Comparison of ENCODE assay signal across 28 cellular contexts in the genomic region with DNA sequence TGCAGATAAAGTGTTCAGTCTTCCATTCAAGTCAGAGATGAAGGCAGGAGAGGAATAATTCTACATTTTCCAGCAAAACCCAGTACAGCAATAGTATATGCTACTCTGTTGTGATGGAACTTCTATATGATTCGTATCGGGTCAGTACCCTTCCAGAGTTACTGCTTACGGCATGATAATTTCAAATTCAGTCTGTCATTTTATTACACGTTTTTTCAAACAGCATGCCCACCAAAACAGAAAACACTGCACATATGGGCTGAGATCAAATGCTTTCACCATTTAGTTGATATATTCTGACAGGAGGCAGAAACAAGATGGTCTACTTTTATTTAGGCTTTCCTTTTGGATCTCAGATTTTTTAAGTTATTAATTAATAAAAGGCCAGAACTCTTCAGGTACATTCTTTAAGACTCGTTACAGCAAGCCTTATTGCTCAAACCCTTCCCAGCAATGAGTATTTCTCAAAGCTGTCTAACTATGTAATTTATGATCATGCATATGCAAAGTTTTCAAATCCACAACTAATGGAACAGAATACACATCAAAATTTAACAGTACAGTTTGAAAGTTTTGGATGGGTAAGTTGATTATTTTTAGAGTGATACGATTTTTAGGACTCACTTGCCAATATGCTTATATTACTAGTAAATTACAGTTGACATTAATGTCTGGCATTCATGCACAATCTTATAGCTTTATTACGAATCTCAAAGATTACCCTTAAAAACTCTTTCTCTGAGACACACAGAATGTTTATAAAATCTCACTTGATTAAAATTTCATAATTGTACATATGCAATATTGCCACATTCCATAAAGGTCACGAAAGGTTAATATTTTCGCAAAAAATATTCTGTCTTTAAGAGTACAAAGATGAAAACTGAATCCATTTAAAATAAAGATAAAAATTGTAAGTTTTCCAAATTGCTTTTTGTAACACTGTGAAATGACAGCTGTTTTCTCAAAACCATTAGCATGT.
A peak's percentile ranks its signal among the peaks of the same experiment; 100 is the strongest.
DNase-seq lines count a peak whose midpoint lies in the region; ATAC-seq and TF ChIP-seq lines count a peak whose summit lies in the region.
"Had no signal": no experiment of that assay in that cellular context is flagged by ENCODE, and none has a peak within 500 bp of the region (broad histone marks: within the 10 kb centered on the region; RNA-seq: fewer than 3 reads in every experiment).

No MANE protein-coding gene starts in this region.

- H3K4me1 Mint-ChIP-seq in chondrocyte (ENCODE audit: low read depth), result peaks cover 45% of the 10 kb centered on the region

- intact Hi-C loops in left ventricle myocardium inferior (cut with micrococcal nuclease) (no loop called here), Right ventricle myocardium inferior (cut with DNase I) (loop anchor here (1.0 to 5.0 kb wide), 2 partner anchors 31 to 61 kb away; no protein-coding TSS in a partner anchor), lower leg skin (cut with DNase I; ENCODE audit: low total_unique reads) (no loop called here)

- H3K4me3 Mint-ChIP-seq in chondrocyte (ENCODE audit: unreplicated experiment), result peak overlapping the region; percentile 31
- H3K4me3 Mint-ChIP-seq: activated CD8-positive, alpha-beta T cell treated with anti-CD3 and anti-CD28 coated beads, Interleukin-2, amount 10 ng/mL, durations not matched to agents 7 days and 5 days; CD4-positive, alpha-beta memory T cell; stimulated activated naive CD8-positive, alpha-beta T cell treated with anti-CD3 and anti-CD28 coated beads, Interleukin-15, Interleukin-2, amounts not matched to agents 100 ng/mL and 50 ng/mL, for 24 hours had no signal

- H3K36me3 Mint-ChIP-seq in chondrocyte (ENCODE audit: low read depth), result no peaks in the 10 kb centered on the region
- H3K36me3 Mint-ChIP-seq: CD4-positive, alpha-beta memory T cell had no signal

- TF ChIP-seq POLR2A in lower leg skin (IDR thresholded peaks at IDR 0.05), result no peak

- no peak overlapping the region for H3K27ac Mint-ChIP-seq in chondrocyte (ENCODE audit: unreplicated experiment)
- H3K27ac Mint-ChIP-seq: activated CD8-positive, alpha-beta T cell treated with anti-CD3 and anti-CD28 coated beads, Interleukin-2, amount 10 ng/mL, durations not matched to agents 7 days and 5 days; activated T-helper 2 cell treated with anti-CD3 and anti-CD28 coated beads, Interferon-gamma antibody, Interleukin-2, Interleukin-4, amounts not matched to agents 10 μg/mL and 5 μg/mL and 100 μg/mL, durations not matched to agents 14 hours and 24 hours and 36 hours; CD4-positive, alpha-beta memory T cell; stimulated activated naive CD8-positive, alpha-beta T cell treated with anti-CD3 and anti-CD28 coated beads, Interleukin-15, Interleukin-2, amounts not matched to agents 100 ng/mL and 50 ng/mL, for 24 hours had no signal

- ATAC-seq in Right ventricle myocardium inferior (no peak), omental fat pad (ENCODE audit: low FRiP score) (no peak), esophagus mucosa (no peak)
- ATAC-seq: activated CD8-positive, alpha-beta T cell treated with anti-CD3 and anti-CD28 coated beads, Interleukin-2, amount 10 ng/mL, durations not matched to agents 7 days and 5 days had no signal

- H3K4me1 ChIP-seq in left ventricle myocardium inferior (peaks cover 36% of the 10 kb centered on the region), muscle layer of duodenum (ENCODE audit: control insufficient read depth in 1 of 2, insufficient read depth in 2 of 2, low read length in 2 of 2) (no peaks in the 10 kb centered on the region)

- H3K27me3 ChIP-seq in left ventricle myocardium inferior (ENCODE audit: low read depth), result no peaks in the 10 kb centered on the region
- no peaks in the 10 kb centered on the region for H3K27me3 ChIP-seq in muscle layer of duodenum (ENCODE audit: low read depth, low read length)
- H3K27me3 ChIP-seq: hepatocyte had no signal

- H3K4me3 ChIP-seq in left ventricle myocardium inferior (peak overlapping the region; percentile 66), muscle layer of duodenum (ENCODE audit: low read depth in 1 of 2, low read length in 2 of 2) (peak overlapping the region in 1 of 2 donors; percentile 35), lower leg skin (ENCODE audit: low read depth, poor library complexity, severe bottlenecking) (no peak overlapping the region)
- H3K4me3 ChIP-seq: hepatocyte had no signal

- WGBS in lower leg skin, 2 donors, result 67 to 72% methylated on average over 9 of the region's 9 CpGs

- H3K27ac ChIP-seq in left ventricle myocardium inferior (replicated peaks) (peak overlapping the region; percentile 88), muscle layer of duodenum (ENCODE audit: low read length) (peak overlapping the region; percentile 28)
- H3K27ac ChIP-seq: hepatocyte, parathyroid adenoma, WERI-Rb-1 had no signal

- TF ChIP-seq CTCF in left ventricle myocardium inferior (IDR thresholded peaks at IDR 0.05; ENCODE audit: borderline replicate concordance) (no peak), chondrocyte (IDR thresholded peaks at IDR 0.05) (no peak), lower leg skin (IDR thresholded peaks at IDR 0.05) (no peak), omental fat pad (IDR thresholded peaks at IDR 0.05) (no peak)

- no peaks in the 10 kb centered on the region for H3K27me3 Mint-ChIP-seq in chondrocyte (ENCODE audit: low read depth)
- H3K27me3 Mint-ChIP-seq: CD4-positive, alpha-beta memory T cell; stimulated activated naive CD8-positive, alpha-beta T cell treated with anti-CD3 and anti-CD28 coated beads, Interleukin-15, Interleukin-2, amounts not matched to agents 100 ng/mL and 50 ng/mL, for 24 hours had no signal

- no peaks in the 10 kb centered on the region for H3K36me3 ChIP-seq in left ventricle myocardium inferior
- no peaks in the 10 kb centered on the region for H3K36me3 ChIP-seq in muscle layer of duodenum (ENCODE audit: control insufficient read depth in 1 of 2, insufficient read depth in 2 of 2, low read length in 2 of 2)
- H3K36me3 ChIP-seq: thoracic aorta, WERI-Rb-1 had no signal

- DNase-seq in left ventricle myocardium inferior (no peak), Right ventricle myocardium inferior (ENCODE audit: missing footprints) (no peak), chondrocyte (ENCODE audit: low spot score) (no peak), lower leg skin (ENCODE audit: low spot score in 2 of 2) (no peak), omental fat pad (ENCODE audit: low spot score) (no peak)
- DNase-seq: activated CD4-positive, alpha-beta T cell treated with anti-CD3 and anti-CD28 coated beads for 4 hours; activated CD8-positive, alpha-beta T cell treated with anti-CD3 and anti-CD28 coated beads, Interleukin-2, amount 10 ng/mL, durations not matched to agents 7 days and 5 days; activated naive CD4-positive, alpha-beta T cell treated with anti-CD3 and anti-CD28 coated beads, Interleukin-2, amount 50 U/mL, for 16 hours; CD4-positive, alpha-beta memory T cell; cortex of kidney; effector memory CD4-positive, alpha-beta T cell; erythroblast; foreskin melanocyte; H7; NCI-H1048; NCI-H187 treated with DMSO at 0.1 percent for 48 hours; SIG-M5; stimulated activated CD8-positive, alpha-beta memory T cell treated with anti-CD3 and anti-CD28 coated beads, Interleukin-4, amount 100 ng/mL, for 48 hours; SW 1271; T1000; WERI-Rb-1 had no signal

- H3K9me3 ChIP-seq in left ventricle myocardium inferior (replicated peaks), result peaks cover 10% of the 10 kb centered on the region
- H3K9me3 ChIP-seq in muscle layer of duodenum (ENCODE audit: control insufficient read depth in 1 of 2, low read length in 2 of 2), result no peaks in the 10 kb centered on the region
- H3K9me3 ChIP-seq: thoracic aorta had no signal

- peaks cover 3% of the 10 kb centered on the region for H3K9me3 Mint-ChIP-seq in chondrocyte (ENCODE audit: low read depth)
- H3K9me3 Mint-ChIP-seq: activated T-helper 2 cell treated with anti-CD3 and anti-CD28 coated beads, Interferon-gamma antibody, Interleukin-2, Interleukin-4, amounts not matched to agents 10 μg/mL and 5 μg/mL and 100 μg/mL, durations not matched to agents 14 hours and 24 hours and 36 hours; CD4-positive, alpha-beta memory T cell; stimulated activated naive CD8-positive, alpha-beta T cell treated with anti-CD3 and anti-CD28 coated beads, Interleukin-15, Interleukin-2, amounts not matched to agents 100 ng/mL and 50 ng/mL, for 24 hours had no signal
